In genomic region chr16:71852561-71852960, GRCh38 we compare ENCODE assay signal across 19 cellular contexts. TPM values are rescaled to one million over a fixed set of nuclear protein-coding genes. Genes with fewer than 3 reads are reported as not detected.
DNase-seq lines count a peak whose midpoint lies in the region; ATAC-seq and TF ChIP-seq lines count a peak whose summit lies in the region.
"Had no signal": no experiment of that assay in that cellular context is flagged by ENCODE, and none has a peak within 500 bp of the region (broad histone marks: within the 10 kb centered on the region; RNA-seq: fewer than 3 reads in every experiment).

No MANE protein-coding gene starts in this region.

- no peak overlapping the region for H3K4me3 Mint-ChIP-seq in activated CD8-positive, alpha-beta T cell treated with anti-CD3 and anti-CD28 coated beads, Interleukin-2, amount 10 ng/mL, durations not matched to agents 7 days and 5 days
- H3K4me3 Mint-ChIP-seq in activated CD8-positive, alpha-beta T cell treated with anti-CD3 and anti-CD28 coated beads for 36 hours, result no peak overlapping the region
- H3K4me3 Mint-ChIP-seq in T-helper 17 cell, result no peak overlapping the region
- H3K4me3 Mint-ChIP-seq: activated CD4-positive, alpha-beta T cell treated with anti-CD3 and anti-CD28 coated beads, Interleukin-2, amount 10 ng/mL, durations not matched to agents 7 days and 5 days; natural killer cell had no signal

- peaks cover 44% of the 10 kb centered on the region for H3K36me3 Mint-ChIP-seq in activated CD8-positive, alpha-beta T cell treated with anti-CD3 and anti-CD28 coated beads, Interleukin-2, amount 10 ng/mL, durations not matched to agents 7 days and 5 days (ENCODE audit: low read depth)
- H3K36me3 Mint-ChIP-seq in activated CD8-positive, alpha-beta T cell treated with anti-CD3 and anti-CD28 coated beads for 36 hours (ENCODE audit: low read depth), result peaks cover 24% of the 10 kb centered on the region
- peaks cover 10% of the 10 kb centered on the region for H3K36me3 Mint-ChIP-seq in T-helper 17 cell (ENCODE audit: low read depth)

- DNase-seq in activated CD8-positive, alpha-beta T cell treated with anti-CD3 and anti-CD28 coated beads, Interleukin-2, amount 10 ng/mL, durations not matched to agents 7 days and 5 days, result no peak
- no peak for DNase-seq in activated CD8-positive, alpha-beta T cell treated with anti-CD3 and anti-CD28 coated beads for 36 hours
- DNase-seq in T-helper 17 cell (no peak), spleen (no peak), Right ventricle myocardium superior (no peak)
- DNase-seq: activated CD4-positive, alpha-beta T cell treated with anti-CD3 and anti-CD28 coated beads, Interleukin-2, amount 10 ng/mL, durations not matched to agents 7 days and 5 days; activated CD8-positive, alpha-beta memory T cell treated with anti-CD3 and anti-CD28 coated beads, Interleukin-2, amount 50 U/mL, for 48 hours; DMS79 treated with DMSO at 0.1 percent for 48 hours; IMR-90; natural killer cell; NCI-H1436 treated with DMSO at 0.1 percent for 48 hours; ovary; trophoblast cell had no signal

- H3K27me3 ChIP-seq in spleen (replicated peaks in 1 of 7), result no peaks in the 10 kb centered on the region
- H3K27me3 ChIP-seq: cardiac muscle cell, ovary, SJSA1 had no signal

- peak overlapping the region in 7 of 8 donors; percentile 1 to 75 (median 47) for H3K27ac ChIP-seq in spleen
- H3K27ac ChIP-seq: 22Rv1, cardiac muscle cell, ovary, SJSA1 had no signal

- peaks cover 31% of the 10 kb centered on the region for H3K4me1 Mint-ChIP-seq in activated CD8-positive, alpha-beta T cell treated with anti-CD3 and anti-CD28 coated beads, Interleukin-2, amount 10 ng/mL, durations not matched to agents 7 days and 5 days (ENCODE audit: low read depth)
- peaks cover 58% of the 10 kb centered on the region for H3K4me1 Mint-ChIP-seq in activated CD8-positive, alpha-beta T cell treated with anti-CD3 and anti-CD28 coated beads for 36 hours (ENCODE audit: low read depth)
- peaks cover 54% of the 10 kb centered on the region for H3K4me1 Mint-ChIP-seq in T-helper 17 cell

- intact Hi-C loops in activated CD8-positive, alpha-beta T cell treated with anti-CD3 and anti-CD28 coated beads for 36 hours (cut with micrococcal nuclease), result no loop called here
- intact Hi-C loops in spleen (cut with DNase I; ENCODE audit: low total_unique reads) (no loop called here), Right ventricle myocardium superior (cut with DNase I) (no loop called here)

- H3K4me1 ChIP-seq in spleen, result peaks cover 8 to 73% (median 47%) of the 10 kb centered on the region in 6 donors
- H3K4me1 ChIP-seq: SJSA1 had no signal

- no peak overlapping the region for H3K4me3 ChIP-seq in spleen
- H3K4me3 ChIP-seq: cardiac muscle cell, ovary, SJSA1 had no signal

- no peak for TF ChIP-seq CTCF in activated CD8-positive, alpha-beta T cell treated with anti-CD3 and anti-CD28 coated beads for 36 hours (IDR thresholded peaks at IDR 0.05)
- no peak for TF ChIP-seq CTCF in spleen (IDR thresholded peaks at IDR 0.05 in 8 of 11, conservative IDR thresholded peaks at IDR 0.05 in 3 of 11)

- 95 to 100% (median 99%) methylated on average over 4 of the region's 4 CpGs for WGBS in spleen, 5 donors

- H3K9me3 Mint-ChIP-seq in activated CD8-positive, alpha-beta T cell treated with anti-CD3 and anti-CD28 coated beads, Interleukin-2, amount 10 ng/mL, durations not matched to agents 7 days and 5 days (ENCODE audit: insufficient read depth), result no peaks in the 10 kb centered on the region
- H3K9me3 Mint-ChIP-seq in activated CD8-positive, alpha-beta T cell treated with anti-CD3 and anti-CD28 coated beads for 36 hours, result no peaks in the 10 kb centered on the region
- H3K9me3 Mint-ChIP-seq: activated CD4-positive, alpha-beta T cell treated with anti-CD3 and anti-CD28 coated beads, Interleukin-2, amount 10 ng/mL, durations not matched to agents 7 days and 5 days; natural killer cell had no signal

- TF ChIP-seq POLR2A in spleen (IDR thresholded peaks at IDR 0.05), result no peak

- POLR2A ChIA-PET in activated CD8-positive, alpha-beta T cell treated with anti-CD3 and anti-CD28 coated beads, Interleukin-2, amount 10 ng/mL, durations not matched to agents 7 days and 5 days (lab: Charles Lee), result no interaction called here
- POLR2A ChIA-PET in activated CD8-positive, alpha-beta T cell treated with anti-CD3 and anti-CD28 coated beads for 36 hours (lab: Charles Lee), result interaction anchor here (0.6 to 2.2 kb wide), 5 partner anchors 13 to 50 kb away, joined by 3 to 8 read pairs (median 4); partner anchors contain the start of gene IST1

- no peaks in the 10 kb centered on the region for H3K27me3 Mint-ChIP-seq in activated CD8-positive, alpha-beta T cell treated with anti-CD3 and anti-CD28 coated beads, Interleukin-2, amount 10 ng/mL, durations not matched to agents 7 days and 5 days (ENCODE audit: low read depth)
- H3K27me3 Mint-ChIP-seq in activated CD8-positive, alpha-beta T cell treated with anti-CD3 and anti-CD28 coated beads for 36 hours, result no peaks in the 10 kb centered on the region
- H3K27me3 Mint-ChIP-seq in T-helper 17 cell, result no peaks in the 10 kb centered on the region
- H3K27me3 Mint-ChIP-seq: activated CD4-positive, alpha-beta T cell treated with anti-CD3 and anti-CD28 coated beads, Interleukin-2, amount 10 ng/mL, durations not matched to agents 7 days and 5 days had no signal

- CTCF ChIA-PET in activated CD8-positive, alpha-beta T cell treated with anti-CD3 and anti-CD28 coated beads, Interleukin-2, amount 10 ng/mL, durations not matched to agents 7 days and 5 days (lab: Charles Lee), result interaction anchor here (1.2 to 1.9 kb wide), 3 partner anchors 29 to 241 kb away, joined by 3 to 14 read pairs (median 5); no protein-coding TSS in a partner anchor
- CTCF ChIA-PET in activated CD8-positive, alpha-beta T cell treated with anti-CD3 and anti-CD28 coated beads for 36 hours (lab: Charles Lee), result interaction anchor here (1.1 to 3.2 kb wide), 3 partner anchors 29 to 353 kb away, joined by 3 to 11 read pairs (median 3); no protein-coding TSS in a partner anchor

- H3K27ac Mint-ChIP-seq in activated CD8-positive, alpha-beta T cell treated with anti-CD3 and anti-CD28 coated beads, Interleukin-2, amount 10 ng/mL, durations not matched to agents 7 days and 5 days, result peak overlapping the region; percentile 5
- H3K27ac Mint-ChIP-seq in activated CD8-positive, alpha-beta T cell treated with anti-CD3 and anti-CD28 coated beads for 36 hours, result no peak overlapping the region
- peak overlapping the region; percentile 73 for H3K27ac Mint-ChIP-seq in T-helper 17 cell
- H3K27ac Mint-ChIP-seq: natural killer cell had no signal

- no peaks in the 10 kb centered on the region for H3K9me3 ChIP-seq in T-helper 17 cell (ENCODE audit: control insufficient read depth, low read length, poor library complexity, severe bottlenecking)
- no peaks in the 10 kb centered on the region for H3K9me3 ChIP-seq in spleen
- H3K9me3 ChIP-seq: ovary, SJSA1 had no signal

- ATAC-seq in activated CD8-positive, alpha-beta T cell treated with anti-CD3 and anti-CD28 coated beads, Interleukin-2, amount 10 ng/mL, durations not matched to agents 7 days and 5 days, result no peak
- no peak for ATAC-seq in activated CD8-positive, alpha-beta T cell treated with anti-CD3 and anti-CD28 coated beads for 36 hours
- ATAC-seq in T-helper 17 cell (no peak), GM21717 (IDR thresholded peaks at IDR 0.05; ENCODE audit: unreplicated experiment) (no peak), Right ventricle myocardium superior (ENCODE audit: poor library complexity) (no peak)
- ATAC-seq: HCT116, natural killer cell, Panc1 had no signal

- H3K36me3 ChIP-seq in spleen, result peaks cover 0 to 99% (median 50%) of the 10 kb centered on the region in 6 donors
- H3K36me3 ChIP-seq: ovary had no signal

RNA-seq across cellular contexts. Expression of gene ATXN1L, which starts 6.8 kb away (rescaled TPM):
- total RNA-seq in activated CD8-positive, alpha-beta T cell treated with anti-CD3 and anti-CD28 coated beads, Interleukin-2, amount 10 ng/mL, durations not matched to agents 7 days and 5 days, result 10 to 100 TPM; 20.3 to 22.6 TPM
- total RNA-seq in activated CD8-positive, alpha-beta T cell treated with anti-CD3 and anti-CD28 coated beads for 36 hours, result 10 to 100 TPM; 13.6 to 14.9 TPM
- 10 to 100 TPM; 39.9 to 46.3 TPM for total RNA-seq in T-helper 17 cell
- 10 to 100 TPM; 25.5 to 37.5 (median 31.1) TPM for total RNA-seq in spleen
- 1 to 10 TPM; 3.1 to 8.1 (median 3.3) TPM for polyA plus RNA-seq in spleen
- 13.4 TPM for total RNA-seq in Right ventricle myocardium superior

RNA-seq across cellular contexts. Expression of gene ZNF821, which starts 31.4 kb away (rescaled TPM):
- total RNA-seq in activated CD8-positive, alpha-beta T cell treated with anti-CD3 and anti-CD28 coated beads, Interleukin-2, amount 10 ng/mL, durations not matched to agents 7 days and 5 days, result 1 to 10 TPM; 3.7 to 4.1 TPM
- 1 to 10 TPM; 5.6 to 6.2 TPM for total RNA-seq in activated CD8-positive, alpha-beta T cell treated with anti-CD3 and anti-CD28 coated beads for 36 hours
- total RNA-seq in T-helper 17 cell, result 10 to 100 TPM; 12.2 to 14.1 TPM
- total RNA-seq in spleen, result 10 to 100 TPM in 5 of 7 donors, 1 to 10 TPM in 2; 7.9 to 15.9 (median 10.6) TPM
- polyA plus RNA-seq in spleen, result 10 to 100 TPM in 1 of 3 donors, 1 to 10 TPM in 2; 8.7 to 13.7 (median 9.6) TPM
- 1.7 TPM for total RNA-seq in Right ventricle myocardium superior

RNA-seq across cellular contexts. Expression of gene IST1, which starts 42.8 kb away (rescaled TPM):
- 100 to 1,000 TPM; 155 to 174 TPM for total RNA-seq in activated CD8-positive, alpha-beta T cell treated with anti-CD3 and anti-CD28 coated beads, Interleukin-2, amount 10 ng/mL, durations not matched to agents 7 days and 5 days
- total RNA-seq in activated CD8-positive, alpha-beta T cell treated with anti-CD3 and anti-CD28 coated beads for 36 hours, result 100 to 1,000 TPM; 157 to 175 TPM
- total RNA-seq in T-helper 17 cell, result 100 to 1,000 TPM; 262 to 283 TPM
- total RNA-seq in spleen, result 100 to 1,000 TPM; 208 to 249 (median 232) TPM
- 100 to 1,000 TPM in 2 of 3 donors, 10 to 100 TPM in 1; 99.0 to 131 (median 127) TPM for polyA plus RNA-seq in spleen
- 113 TPM for total RNA-seq in Right ventricle myocardium superior

RNA-seq across cellular contexts. Expression of gene AP1G1, which starts 43.9 kb away (rescaled TPM):
- total RNA-seq in activated CD8-positive, alpha-beta T cell treated with anti-CD3 and anti-CD28 coated beads, Interleukin-2, amount 10 ng/mL, durations not matched to agents 7 days and 5 days, result 10 to 100 TPM; 74.9 to 77.4 TPM
- total RNA-seq in activated CD8-positive, alpha-beta T cell treated with anti-CD3 and anti-CD28 coated beads for 36 hours, result 10 to 100 TPM; 53.9 to 57.4 TPM
- total RNA-seq in T-helper 17 cell (100 to 1,000 TPM; 150 to 160 TPM), spleen (100 to 1,000 TPM in 5 of 7 donors, 10 to 100 TPM in 2; 86.2 to 125 (median 104) TPM), Right ventricle myocardium superior (27.2 TPM)
- 10 to 100 TPM; 11.2 to 15.8 (median 14.5) TPM for polyA plus RNA-seq in spleen
